ENCODE assay signal across 18 cellular contexts in the genomic region with DNA sequence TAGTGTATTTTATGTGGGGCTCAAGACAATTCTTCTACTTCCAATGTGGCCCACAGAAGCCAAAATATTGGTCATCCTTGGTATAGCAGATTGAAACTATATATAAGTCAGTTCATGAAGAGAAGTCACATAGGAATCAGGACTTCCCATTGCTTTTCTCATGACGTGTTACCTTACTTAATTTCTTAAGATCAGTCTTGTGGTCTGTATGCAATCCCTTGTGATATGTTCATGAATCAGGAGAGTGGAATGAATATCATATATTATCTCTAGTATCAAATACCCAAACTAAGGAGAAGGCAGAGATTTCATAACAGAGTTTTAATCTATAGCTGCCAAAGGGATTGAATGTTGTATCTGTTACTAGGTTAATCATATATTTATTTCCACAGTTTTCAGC.
DNase-seq lines count a peak whose midpoint lies in the region; ATAC-seq, FAIRE-seq and TF ChIP-seq lines count a peak whose summit lies in the region.
"Had no signal": no experiment of that assay in that cellular context is flagged by ENCODE, and none has a peak within 500 bp of the region (broad histone marks: within the 10 kb centered on the region; RNA-seq: fewer than 3 reads in every experiment).

No MANE protein-coding gene starts in this region.

- no peak overlapping the region for H2AFZ ChIP-seq in astrocyte (ENCODE audit: low read depth, low read length)
- H2AFZ ChIP-seq: PC-9 had no signal

- no peaks in the 10 kb centered on the region for H3K4me1 ChIP-seq in astrocyte (ENCODE audit: insufficient read depth, low read length)
- H3K4me1 ChIP-seq in foreskin keratinocyte: peaks cover 8% of the 10 kb centered on the region

- H3K36me3 Mint-ChIP-seq in astrocyte (ENCODE audit: low read depth, unreplicated experiment): no peaks in the 10 kb centered on the region
- H3K36me3 Mint-ChIP-seq: CD4-positive, CD25-positive, alpha-beta regulatory T cell had no signal

- no peak overlapping the region for H3K4me3 ChIP-seq in astrocyte (ENCODE audit: insufficient read depth, low read depth, low read length)
- H3K4me3 ChIP-seq: PC-9, SJSA1 had no signal

- DNase-seq in DMS53 (lab: John Stamatoyannopoulos, UW) (peak; percentile 50), DMS53 treated with DMSO at 0.1 percent for 48 hours (lab: John Stamatoyannopoulos, UW; ENCODE audit: unreplicated experiment) (no peak), astrocyte (ENCODE audit: low read depth) (peak; percentile 2), foreskin keratinocyte (peak; percentile 33 to 62), SIG-M5 treated with dmso at 0.1 percent for 504 hours (lab: John Stamatoyannopoulos, UW; ENCODE audit: unreplicated experiment) (no peak), NK-92 (lab: John Stamatoyannopoulos, UW; ENCODE audit: unreplicated experiment) (no peak)
- DNase-seq: 8988T; CD4-positive, CD25-positive, alpha-beta regulatory T cell; COR-L47; NCI-H1436; NCI-H1930; NCI-H526; PC-9 had no signal

- no peak overlapping the region for H3K4me2 ChIP-seq in astrocyte (ENCODE audit: low read length)
- H3K4me2 ChIP-seq: PC-9 had no signal

- no peaks in the 10 kb centered on the region for H3K36me3 ChIP-seq in astrocyte (ENCODE audit: insufficient read depth, low read length)
- H3K36me3 ChIP-seq: SJSA1 had no signal

- H3K79me2 ChIP-seq in astrocyte (ENCODE audit: insufficient read depth, low read length): no peaks in the 10 kb centered on the region

- no peaks in the 10 kb centered on the region for H3K27me3 Mint-ChIP-seq in astrocyte (ENCODE audit: low read depth, unreplicated experiment)
- H3K27me3 Mint-ChIP-seq: CD4-positive, CD25-positive, alpha-beta regulatory T cell had no signal

- H3K27me3 ChIP-seq in astrocyte (ENCODE audit: insufficient read depth, low read length) (no peaks in the 10 kb centered on the region), foreskin keratinocyte (no peaks in the 10 kb centered on the region)
- H3K27me3 ChIP-seq: SJSA1 had no signal

- ATAC-seq in foreskin keratinocyte: peak; percentile 20
- ATAC-seq in GM19397 (IDR thresholded peaks at IDR 0.05; ENCODE audit: unreplicated experiment): no peak
- ATAC-seq in HG02610 (IDR thresholded peaks at IDR 0.05; ENCODE audit: unreplicated experiment): no peak

- H3K27ac ChIP-seq in astrocyte (ENCODE audit: low read depth, low read length) (no peak overlapping the region), foreskin keratinocyte (no peak overlapping the region)
- H3K27ac ChIP-seq: PC-9, SJSA1 had no signal

- H3K27ac Mint-ChIP-seq in astrocyte (ENCODE audit: unreplicated experiment): no peak overlapping the region
- H3K27ac Mint-ChIP-seq: CD4-positive, CD25-positive, alpha-beta regulatory T cell had no signal

- no peak overlapping the region for H3K9ac ChIP-seq in astrocyte (ENCODE audit: low read length)

- peaks cover 3% of the 10 kb centered on the region for H3K4me1 Mint-ChIP-seq in astrocyte (ENCODE audit: low read depth, unreplicated experiment)
- H3K4me1 Mint-ChIP-seq: CD4-positive, CD25-positive, alpha-beta regulatory T cell had no signal

- H3K9me3 Mint-ChIP-seq in astrocyte (ENCODE audit: unreplicated experiment): no peaks in the 10 kb centered on the region

- TF ChIP-seq CTCF in astrocyte (IDR thresholded peaks at IDR 0.05; ENCODE audit: insufficient read depth, low read depth, low read length) (no peak), foreskin keratinocyte (conservative IDR thresholded peaks at IDR 0.05) (no peak)

- no peaks in the 10 kb centered on the region for H4K20me1 ChIP-seq in astrocyte (ENCODE audit: insufficient read depth, low read length)

- no peak for FAIRE-seq in astrocyte (lab: Jason Lieb, UNC)
- FAIRE-seq: GM12892, GM18507 had no signal

- H3K9me3 ChIP-seq in astrocyte (ENCODE audit: insufficient read depth, low read depth, low read length): no peaks in the 10 kb centered on the region
- H3K9me3 ChIP-seq: SJSA1 had no signal

- no peak overlapping the region for H3K4me3 Mint-ChIP-seq in astrocyte (ENCODE audit: unreplicated experiment)

Comparison
In these comparisons a context has a peak if more than half of its experiments do, and no peak if none do; other contexts are left out.
1. DNase-seq: peak in DMS53 (single experiment), astrocyte (single experiment) and foreskin keratinocyte (2 of 2); none in DMS53 treated with DMSO at 0.1 percent for 48 hours (single experiment), SIG-M5 treated with dmso at 0.1 percent for 504 hours (single experiment) and NK-92 (single experiment).